ENCODE assay signal across 13 cellular contexts in the genomic region with DNA sequence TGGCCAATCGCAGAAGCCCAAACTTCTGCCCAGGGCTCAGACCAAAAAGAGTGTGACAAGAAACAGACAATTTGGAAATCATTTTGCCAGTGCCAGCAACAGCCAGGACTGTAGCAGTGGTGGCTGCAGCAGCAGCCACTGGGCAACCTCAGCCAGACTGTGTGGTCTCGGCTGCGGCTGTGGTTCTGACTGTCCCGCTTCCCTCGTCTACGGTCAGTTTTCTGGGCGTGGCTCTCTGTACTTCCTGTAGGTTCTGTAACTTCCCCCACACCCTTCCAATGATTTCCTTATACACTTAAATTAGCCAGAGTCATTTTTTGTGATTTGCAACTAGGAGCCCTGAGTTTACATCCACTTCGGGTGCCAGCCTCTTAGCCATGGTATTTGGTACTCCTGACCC. TPM values are rescaled to one million over a fixed set of nuclear protein-coding genes. Genes with fewer than 3 reads are reported as not detected.
DNase-seq lines count a peak whose midpoint lies in the region.
"Had no signal": no experiment of that assay in that cellular context is flagged by ENCODE, and none has a peak within 500 bp of the region (broad histone marks: within the 10 kb centered on the region; RNA-seq: fewer than 3 reads in every experiment).

No MANE protein-coding gene starts in this region.

- no peaks in the 10 kb centered on the region for H3K9me3 ChIP-seq in BLaER1 treated with 17β-estradiol and CSF1 and Interleukin-3, amounts not matched to agents 10 nM and 100 nM (replicated peaks in 1 of 11)

- peaks cover 0 to 91% (median 31%) of the 10 kb centered on the region in 11 experiments; a peak in 11 of 22 replicates for H4K20me1 ChIP-seq in BLaER1 treated with 17β-estradiol and CSF1 and Interleukin-3, amounts not matched to agents 10 nM and 100 nM

- peak overlapping the region in 3 of 10 experiments; percentile 2 to 46 (median 27); a peak in 3 of 20 replicates for H3K4me3 ChIP-seq in BLaER1 treated with 17β-estradiol and CSF1 and Interleukin-3, amounts not matched to agents 10 nM and 100 nM

- peak overlapping the region in 3 of 11 experiments; percentile 31 to 40 (median 35); a peak in 5 of 22 replicates for H3K9ac ChIP-seq in BLaER1 treated with 17β-estradiol and CSF1 and Interleukin-3, amounts not matched to agents 10 nM and 100 nM

- peak overlapping the region in 10 of 11 experiments; percentile 11 to 93 (median 72); a peak in 17 of 22 replicates for H3K4me2 ChIP-seq in BLaER1 treated with 17β-estradiol and CSF1 and Interleukin-3, amounts not matched to agents 10 nM and 100 nM

- H3K27ac ChIP-seq in BLaER1 treated with 17β-estradiol and CSF1 and Interleukin-3, amounts not matched to agents 10 nM and 100 nM = peak overlapping the region in 6 of 11 experiments; percentile 19 to 67 (median 43); a peak in 11 of 22 replicates
- H3K27ac ChIP-seq: WERI-Rb-1 had no signal

- no peaks in the 10 kb centered on the region; a peak in 1 of 22 replicates for H3K36me3 ChIP-seq in BLaER1 treated with 17β-estradiol and CSF1 and Interleukin-3, amounts not matched to agents 10 nM and 100 nM
- H3K36me3 ChIP-seq: WERI-Rb-1 had no signal

- peak overlapping the region; percentile 64 for H3K27ac Mint-ChIP-seq in dendritic cell treated with granulocyte-macrophage colony-stimulating factor and Interleukin-4, amounts not matched to agents 40 ng/mL and 50 ng/mL, for 4 days
- no peak overlapping the region for H3K27ac Mint-ChIP-seq in activated T-helper 1 cell treated with anti-CD3 and anti-CD28 coated beads, Interleukin-12 subunit alpha, Interleukin-12 subunit beta, Interleukin-2, Interleukin-4 antibody, amounts not matched to agents 30 ng/mL and 10 ng/mL and 1 ng/mL, durations not matched to agents 14 hours and 24 hours and 36 hours
- H3K27ac Mint-ChIP-seq: activated T-helper 2 cell treated with anti-CD3 and anti-CD28 coated beads, Interferon-gamma antibody, Interleukin-2, Interleukin-4, amounts not matched to agents 10 μg/mL and 5 μg/mL and 100 μg/mL, durations not matched to agents 14 hours and 24 hours and 36 hours had no signal

- H3K36me3 Mint-ChIP-seq in dendritic cell treated with granulocyte-macrophage colony-stimulating factor and Interleukin-4, amounts not matched to agents 40 ng/mL and 50 ng/mL, for 4 days (ENCODE audit: low read depth) = no peaks in the 10 kb centered on the region
- no peaks in the 10 kb centered on the region for H3K36me3 Mint-ChIP-seq in activated T-helper 1 cell treated with anti-CD3 and anti-CD28 coated beads, Interleukin-12 subunit alpha, Interleukin-12 subunit beta, Interleukin-2, Interleukin-4 antibody, amounts not matched to agents 30 ng/mL and 10 ng/mL and 1 ng/mL, durations not matched to agents 14 hours and 24 hours and 36 hours (ENCODE audit: low read depth)

- H3K9me3 Mint-ChIP-seq in dendritic cell treated with granulocyte-macrophage colony-stimulating factor and Interleukin-4, amounts not matched to agents 40 ng/mL and 50 ng/mL, for 4 days = no peaks in the 10 kb centered on the region
- H3K9me3 Mint-ChIP-seq in activated T-helper 1 cell treated with anti-CD3 and anti-CD28 coated beads, Interleukin-12 subunit alpha, Interleukin-12 subunit beta, Interleukin-2, Interleukin-4 antibody, amounts not matched to agents 30 ng/mL and 10 ng/mL and 1 ng/mL, durations not matched to agents 14 hours and 24 hours and 36 hours = no peaks in the 10 kb centered on the region
- H3K9me3 Mint-ChIP-seq: activated T-helper 2 cell treated with anti-CD3 and anti-CD28 coated beads, Interferon-gamma antibody, Interleukin-2, Interleukin-4, amounts not matched to agents 10 μg/mL and 5 μg/mL and 100 μg/mL, durations not matched to agents 14 hours and 24 hours and 36 hours had no signal

- H3K4me1 ChIP-seq in BLaER1 treated with 17β-estradiol and CSF1 and Interleukin-3, amounts not matched to agents 10 nM and 100 nM = peaks cover 37 to 83% (median 62%) of the 10 kb centered on the region in 10 experiments

- H3K4me1 Mint-ChIP-seq in dendritic cell treated with granulocyte-macrophage colony-stimulating factor and Interleukin-4, amounts not matched to agents 40 ng/mL and 50 ng/mL, for 4 days (ENCODE audit: low read depth) = peaks cover 52% of the 10 kb centered on the region
- H3K4me1 Mint-ChIP-seq in activated T-helper 1 cell treated with anti-CD3 and anti-CD28 coated beads, Interleukin-12 subunit alpha, Interleukin-12 subunit beta, Interleukin-2, Interleukin-4 antibody, amounts not matched to agents 30 ng/mL and 10 ng/mL and 1 ng/mL, durations not matched to agents 14 hours and 24 hours and 36 hours (ENCODE audit: low read depth) = peaks cover 6% of the 10 kb centered on the region

- intact Hi-C loops in dendritic cell treated with granulocyte-macrophage colony-stimulating factor and Interleukin-4, amounts not matched to agents 40 ng/mL and 50 ng/mL, for 4 days (cut with micrococcal nuclease) = no loop called here
- intact Hi-C loops in activated T-helper 1 cell treated with anti-CD3 and anti-CD28 coated beads, Interleukin-12 subunit alpha, Interleukin-12 subunit beta, Interleukin-2, Interleukin-4 antibody, amounts not matched to agents 30 ng/mL and 10 ng/mL and 1 ng/mL, durations not matched to agents 14 hours and 24 hours and 36 hours (cut with micrococcal nuclease) = no loop called here

- peak overlapping the region; percentile 47 for H3K4me3 Mint-ChIP-seq in dendritic cell treated with granulocyte-macrophage colony-stimulating factor and Interleukin-4, amounts not matched to agents 40 ng/mL and 50 ng/mL, for 4 days
- no peak overlapping the region for H3K4me3 Mint-ChIP-seq in activated T-helper 1 cell treated with anti-CD3 and anti-CD28 coated beads, Interleukin-12 subunit alpha, Interleukin-12 subunit beta, Interleukin-2, Interleukin-4 antibody, amounts not matched to agents 30 ng/mL and 10 ng/mL and 1 ng/mL, durations not matched to agents 14 hours and 24 hours and 36 hours

- DNase-seq in NOMO-1 (lab: John Stamatoyannopoulos, UW; ENCODE audit: unreplicated experiment in 2 of 2) (peak; percentile 72 to 77), mucosa of gallbladder (ENCODE audit: low spot score) (peak; percentile 26), RPMI8226 (no peak), hepatic stellate cell (ENCODE audit: low spot score) (no peak), COLO668 (lab: John Stamatoyannopoulos, UW; ENCODE audit: unreplicated experiment) (no peak)
- DNase-seq in activated T-helper 1 cell treated with anti-CD3 and anti-CD28 coated beads, Interleukin-12 subunit alpha, Interleukin-12 subunit beta, Interleukin-2, Interleukin-4 antibody, amounts not matched to agents 30 ng/mL and 10 ng/mL and 1 ng/mL, durations not matched to agents 14 hours and 24 hours and 36 hours (ENCODE audit: low spot score) = no peak
- DNase-seq: HCEC 1CT, mammary epithelial cell, NCI-H1436 treated with DMSO at 0.1 percent for 48 hours, WERI-Rb-1 had no signal

- H3K27me3 ChIP-seq in BLaER1 treated with 17β-estradiol and CSF1 and Interleukin-3, amounts not matched to agents 10 nM and 100 nM = no peaks in the 10 kb centered on the region

- peaks cover 6% of the 10 kb centered on the region for H3K27me3 Mint-ChIP-seq in dendritic cell treated with granulocyte-macrophage colony-stimulating factor and Interleukin-4, amounts not matched to agents 40 ng/mL and 50 ng/mL, for 4 days
- H3K27me3 Mint-ChIP-seq in activated T-helper 1 cell treated with anti-CD3 and anti-CD28 coated beads, Interleukin-12 subunit alpha, Interleukin-12 subunit beta, Interleukin-2, Interleukin-4 antibody, amounts not matched to agents 30 ng/mL and 10 ng/mL and 1 ng/mL, durations not matched to agents 14 hours and 24 hours and 36 hours (ENCODE audit: insufficient read depth) = peaks cover 46% of the 10 kb centered on the region

RNA-seq across cellular contexts. Expression of a gene that starts 39.9 kb away (rescaled TPM):
- 29.8 TPM for total RNA-seq in mucosa of gallbladder
- 0.65 and 1.7 TPM in 2 replicates for total RNA-seq in activated T-helper 1 cell treated with anti-CD3 and anti-CD28 coated beads, Interleukin-12 subunit alpha, Interleukin-12 subunit beta, Interleukin-2, Interleukin-4 antibody, amounts not matched to agents 30 ng/mL and 10 ng/mL and 1 ng/mL, durations not matched to agents 14 hours and 24 hours and 36 hours

Comparison
In these comparisons a context has a peak if more than half of its experiments do, and no peak if none do; other contexts are left out.
1. DNase-seq: peak in NOMO-1 (2 of 2) and mucosa of gallbladder (single experiment); none in RPMI8226 (single experiment), hepatic stellate cell (single experiment), COLO668 (single experiment) and activated T-helper 1 cell treated with anti-CD3 and anti-CD28 coated beads, Interleukin-12 subunit alpha, Interleukin-12 subunit beta, Interleukin-2, Interleukin-4 antibody, amounts not matched to agents 30 ng/mL and 10 ng/mL and 1 ng/mL, durations not matched to agents 14 hours and 24 hours and 36 hours (single experiment).
2. RNA of a gene that starts 39.9 kb away (total RNA-seq): 29.8 TPM in mucosa of gallbladder (single experiment); 0.65 to 1.7 TPM in activated T-helper 1 cell treated with anti-CD3 and anti-CD28 coated beads, Interleukin-12 subunit alpha, Interleukin-12 subunit beta, Interleukin-2, Interleukin-4 antibody, amounts not matched to agents 30 ng/mL and 10 ng/mL and 1 ng/mL, durations not matched to agents 14 hours and 24 hours and 36 hours; every median in the first group is over 10 times any median in the second.